In genomic region chr2:152509772-152510491, GRCh38 we compare ENCODE assay signal across 22 cellular contexts.
A peak's percentile ranks its signal among the peaks of the same experiment; 100 is the strongest.
DNase-seq lines count a peak whose midpoint lies in the region; ATAC-seq, FAIRE-seq and TF ChIP-seq lines count a peak whose summit lies in the region.
"Had no signal": no experiment of that assay in that cellular context is flagged by ENCODE, and none has a peak within 500 bp of the region (broad histone marks: within the 10 kb centered on the region; RNA-seq: fewer than 3 reads in every experiment).

No MANE protein-coding gene starts in this region.

- peaks cover 93% of the 10 kb centered on the region for H3K79me2 ChIP-seq in HepG2 (ENCODE audit: insufficient read depth, low read length)

- ATAC-seq in HepG2 (no peak), right lobe of liver (no peak)
- ATAC-seq in stimulated activated memory B cell treated with anti-CD40 and anti-IgM and Interleukin-4, amounts not matched to agents 10 μg/mL and 1 μg/mL and 100 μg/mL, for 72 hours: no peak
- ATAC-seq: CD8-positive, alpha-beta T cell; GM23338; HCT116 had no signal

- DNase-seq in HepG2 (ENCODE audit: low spot score): no peak
- no peak for DNase-seq in right lobe of liver
- no peak for DNase-seq in dorsolateral prefrontal cortex
- no peak for DNase-seq in tibial nerve (ENCODE audit: low spot score in 2 of 2)
- DNase-seq in dermis blood vessel endothelial cell: no peak
- DNase-seq: Caco-2; CD4-positive, CD25-positive, alpha-beta regulatory T cell; CD8-positive, alpha-beta T cell; DMS153; DND-41; H9; HFFc6 had no signal

- no peak overlapping the region for H3K4me3 Mint-ChIP-seq in stimulated activated memory B cell treated with anti-CD40 and anti-IgM and Interleukin-4, amounts not matched to agents 10 μg/mL and 1 μg/mL and 100 μg/mL, for 72 hours
- H3K4me3 Mint-ChIP-seq: B cell; CD4-positive, CD25-positive, alpha-beta regulatory T cell; CD8-positive, alpha-beta T cell; GM23338; H9; HFFc6 had no signal

- peaks cover 15% of the 10 kb centered on the region; the same call in 1 of the 2 replicates for H4K20me1 ChIP-seq in HepG2 (ENCODE audit: insufficient read depth, low read length)

- TF ChIP-seq EP300 in HepG2 (IDR thresholded peaks at IDR 0.05; ENCODE audit: low read depth in 2 of 2, low read length in 2 of 2) (no peak), HepG2 (CRISPR knock-in tag; IDR thresholded peaks at IDR 0.05; ENCODE audit: borderline replicate concordance) (no peak), tibial nerve (IDR thresholded peaks at IDR 0.05) (no peak)

- BruUV-seq in HepG2 (replicated peaks; lab: Mats Ljungman, UMichigan): no TSS peak

- no peak overlapping the region for H2AFZ ChIP-seq in HepG2 (ENCODE audit: low read length)
- H2AFZ ChIP-seq: GM23338 had no signal

- no peaks in the 10 kb centered on the region for H3K27me3 ChIP-seq in HepG2 (ENCODE audit: control insufficient read depth in 1 of 2, insufficient read depth in 2 of 2, low read length in 2 of 2)
- H3K27me3 ChIP-seq in right lobe of liver: no peaks in the 10 kb centered on the region
- no peaks in the 10 kb centered on the region for H3K27me3 ChIP-seq in dorsolateral prefrontal cortex
- no peaks in the 10 kb centered on the region for H3K27me3 ChIP-seq in tibial nerve
- H3K27me3 ChIP-seq: BLaER1 had no signal

- TF ChIP-seq RAD21 in HepG2 (CRISPR knock-in tag; IDR thresholded peaks at IDR 0.05): no peak

- H3K4me1 Mint-ChIP-seq in stimulated activated memory B cell treated with anti-CD40 and anti-IgM and Interleukin-4, amounts not matched to agents 10 μg/mL and 1 μg/mL and 100 μg/mL, for 72 hours: no peaks in the 10 kb centered on the region

- in situ Hi-C loops in HepG2 (cut with HindIII; ENCODE audit: extremely low pct_ligation_motif_present, low pct_unique_long_range_greater_than_20kb): no loop called here

- H3K27me3 Mint-ChIP-seq in stimulated activated memory B cell treated with anti-CD40 and anti-IgM and Interleukin-4, amounts not matched to agents 10 μg/mL and 1 μg/mL and 100 μg/mL, for 72 hours: no peaks in the 10 kb centered on the region
- H3K27me3 Mint-ChIP-seq: B cell had no signal

- H3K27ac ChIP-seq in HepG2 (ENCODE audit: extremely low read length, insufficient read depth, low read length) (no peak overlapping the region), right lobe of liver (no peak overlapping the region), dorsolateral prefrontal cortex (peak overlapping the region in 35 of 59 donors; percentile 1 to 98 (median 72)), tibial nerve (peak overlapping the region in 3 of 4 donors; percentile 2 to 36 (median 7))
- H3K27ac ChIP-seq: 22Rv1, BLaER1, C4-2B had no signal

- POLR2A ChIA-PET in HepG2 (lab: Yijun Ruan, JAX): interaction anchor here (0.6 kb wide), 1 partner anchor 11 kb away, joined by 3 read pairs; no protein-coding TSS in a partner anchor

- peaks cover 29% of the 10 kb centered on the region for H3K4me1 ChIP-seq in HepG2 (ENCODE audit: insufficient read depth, low read length)
- no peaks in the 10 kb centered on the region for H3K4me1 ChIP-seq in right lobe of liver
- H3K4me1 ChIP-seq in tibial nerve: peaks cover 0 to 77% (median 18%) of the 10 kb centered on the region in 4 donors

- H3K9ac ChIP-seq in HepG2 (ENCODE audit: insufficient read depth, low read depth, low read length): no peak overlapping the region
- H3K9ac ChIP-seq: BLaER1 had no signal

- no peak overlapping the region for H3K4me2 ChIP-seq in HepG2 (ENCODE audit: low read depth, low read length)
- H3K4me2 ChIP-seq: BLaER1, GM23338 had no signal

- H3K4me3 ChIP-seq in HepG2 (replicated peaks in 1 of 3; ENCODE audit: insufficient read depth in 1 of 3, low read depth in 2 of 3, low read length in 3 of 3) (no peak overlapping the region), right lobe of liver (no peak overlapping the region), dorsolateral prefrontal cortex (no peak overlapping the region), tibial nerve (no peak overlapping the region)
- H3K4me3 ChIP-seq: BLaER1, GM23338 had no signal

- no peak overlapping the region for H3K27ac Mint-ChIP-seq in stimulated activated memory B cell treated with anti-CD40 and anti-IgM and Interleukin-4, amounts not matched to agents 10 μg/mL and 1 μg/mL and 100 μg/mL, for 72 hours
- H3K27ac Mint-ChIP-seq: B cell; CD4-positive, CD25-positive, alpha-beta regulatory T cell; CD8-positive, alpha-beta T cell; H9; HFFc6 had no signal

- H3K9me3 Mint-ChIP-seq in stimulated activated memory B cell treated with anti-CD40 and anti-IgM and Interleukin-4, amounts not matched to agents 10 μg/mL and 1 μg/mL and 100 μg/mL, for 72 hours: peaks cover 3% of the 10 kb centered on the region
- H3K9me3 Mint-ChIP-seq: CD8-positive, alpha-beta T cell; GM23338; H9; HFFc6 had no signal

- TF ChIP-seq POLR2A in HepG2 (IDR thresholded peaks at IDR 0.05; ENCODE audit: insufficient read depth in 1 of 2, low read depth in 2 of 2, low read length in 2 of 2) (no peak), right lobe of liver (IDR thresholded peaks at IDR 0.05) (no peak), tibial nerve (IDR thresholded peaks at IDR 0.05) (no peak)

- 97% methylated on average over 3 of the region's 3 CpGs for WGBS in HepG2 (ENCODE audit: low lambda C conversion rate)
- 83% methylated on average over 2 of the region's 3 CpGs for WGBS in right lobe of liver (ENCODE audit: insufficient coverage, low coverage, low lambda C conversion rate, missing lambda C conversion rate)
- 92 to 96% methylated on average over 3 of the region's 3 CpGs for WGBS in tibial nerve, 2 donors

- CTCF ChIA-PET in HepG2 (lab: Yijun Ruan, JAX; ENCODE audit: low intra/inter-chr PET ratio, low total read pairs): no interaction called here

- FAIRE-seq in HepG2 (lab: Jason Lieb, UNC): no peak
- FAIRE-seq: G401.6, GM12892, GM19239 had no signal

- no peaks in the 10 kb centered on the region for H3K36me3 Mint-ChIP-seq in stimulated activated memory B cell treated with anti-CD40 and anti-IgM and Interleukin-4, amounts not matched to agents 10 μg/mL and 1 μg/mL and 100 μg/mL, for 72 hours
- H3K36me3 Mint-ChIP-seq: CD4-positive, CD25-positive, alpha-beta regulatory T cell; CD8-positive, alpha-beta T cell had no signal

- H3K36me3 ChIP-seq in HepG2 (replicated peaks in 1 of 2; ENCODE audit: control insufficient read depth in 1 of 2, insufficient read depth in 2 of 2, low read length in 2 of 2) (no peaks in the 10 kb centered on the region; a peak in 1 of 5 replicates), right lobe of liver (no peaks in the 10 kb centered on the region), tibial nerve (no peaks in the 10 kb centered on the region)

- no peaks in the 10 kb centered on the region for H3K9me3 ChIP-seq in HepG2 (ENCODE audit: low read length)
- H3K9me3 ChIP-seq in right lobe of liver: no peaks in the 10 kb centered on the region
- no peaks in the 10 kb centered on the region for H3K9me3 ChIP-seq in tibial nerve
- H3K9me3 ChIP-seq: Caco-2 had no signal

- TF ChIP-seq CTCF in HepG2 (CRISPR knock-in tag; IDR thresholded peaks at IDR 0.05): no peak
- no peak for TF ChIP-seq CTCF in right lobe of liver (IDR thresholded peaks at IDR 0.05)
- no peak for TF ChIP-seq CTCF in dorsolateral prefrontal cortex (IDR thresholded peaks at IDR 0.05 in 54 of 56, conservative IDR thresholded peaks at IDR 0.05 in 2 of 56; ENCODE audit: low read depth in 1 of 56, partially characterized antibody in 56 of 56)
- no peak for TF ChIP-seq CTCF in tibial nerve (IDR thresholded peaks at IDR 0.05)

- intact Hi-C loops in HepG2 (cut with micrococcal nuclease; ENCODE audit: unreplicated experiment): no loop called here
- intact Hi-C loops in right lobe of liver (cut with DNase I): no loop called here
- intact Hi-C loops in dorsolateral prefrontal cortex (cut with DNase I): loop anchor here in 1 of 2 donors (10.0 kb wide), 1 partner anchor 115 kb away; no protein-coding TSS in a partner anchor

TF ChIP-seq in HepG2, 621 proteins besides CTCF, POLR2A, EP300 and RAD21:
- peak; percentile 24 for TF ChIP-seq RBM22 (optimal IDR thresholded peaks at IDR 0.05; ENCODE audit: low read length)
- peak; percentile 63; the same call in 1 of the 2 replicates for TF ChIP-seq ZKSCAN8 (CRISPR knock-in tag; IDR thresholded peaks at IDR 0.05; ENCODE audit: borderline replicate concordance)
- TF ChIP-seq ZNF121 (CRISPR knock-in tag; IDR thresholded peaks at IDR 0.05): peak; percentile 85
- no peak for TF ChIP-seq CHD4 (IDR thresholded peaks at IDR 0.05; ENCODE audit: borderline replicate concordance, low read length)

Comparison
In these comparisons a context has a peak if more than half of its experiments do, and no peak if none do; other contexts are left out.
1. H3K27ac ChIP-seq: peak in dorsolateral prefrontal cortex (35 of 59) and tibial nerve (3 of 4); none in HepG2 (single experiment) and right lobe of liver (0 of 3).